ENCODE assay signal across 14 cellular contexts in genomic region chr11:118321386-118322082, GRCh38. TPM values are rescaled to one million over a fixed set of nuclear protein-coding genes. Genes with fewer than 3 reads are reported as not detected.
A peak's percentile ranks its signal among the peaks of the same experiment; 100 is the strongest.
DNase-seq lines count a peak whose midpoint lies in the region; ATAC-seq, FAIRE-seq and TF ChIP-seq lines count a peak whose summit lies in the region.
"Had no signal": no experiment of that assay in that cellular context is flagged by ENCODE, and none has a peak within 500 bp of the region (broad histone marks: within the 10 kb centered on the region; RNA-seq: fewer than 3 reads in every experiment).

No MANE protein-coding gene starts in this region.

- no peak for ATAC-seq in CD4-positive, CD25-positive, alpha-beta regulatory T cell (ENCODE audit: low read depth in 2 of 2)
- ATAC-seq in GM18511 (IDR thresholded peaks at IDR 0.05; ENCODE audit: unreplicated experiment), result peak; percentile 45
- ATAC-seq in lower lobe of right lung, result peak; percentile 38 to 68
- no peak for ATAC-seq in GM21360 (IDR thresholded peaks at IDR 0.05; ENCODE audit: unreplicated experiment)

- peak overlapping the region; percentile 81 to 92 (median 85) for H3K27ac Mint-ChIP-seq in CD4-positive, CD25-positive, alpha-beta regulatory T cell

- no peak for FAIRE-seq in D721Med (lab: Jason Lieb, UNC)
- FAIRE-seq: RCC 7860 had no signal

- intact Hi-C loops in lower lobe of right lung (cut with DNase I), result no loop called here

- H3K36me3 Mint-ChIP-seq in CD4-positive, CD25-positive, alpha-beta regulatory T cell, result peaks cover 43% of the 10 kb centered on the region

- peaks cover 55% of the 10 kb centered on the region for H3K4me1 ChIP-seq in CD4-positive, CD25-positive, alpha-beta regulatory T cell (ENCODE audit: control insufficient read depth, insufficient read depth, low read length, poor library complexity, severe bottlenecking)
- H3K4me1 ChIP-seq in Peyer's patch, result peaks cover 0 to 28% (median 14%) of the 10 kb centered on the region in 4 donors
- peaks cover 49% of the 10 kb centered on the region for H3K4me1 ChIP-seq in lower lobe of right lung

- H3K27ac ChIP-seq in CD4-positive, CD25-positive, alpha-beta regulatory T cell (ENCODE audit: insufficient read depth, low read length, poor library complexity, severe bottlenecking), result no peak overlapping the region
- H3K27ac ChIP-seq in Peyer's patch, result peak overlapping the region in 1 of 4 donors; percentile 17
- peak overlapping the region; percentile 76 for H3K27ac ChIP-seq in lower lobe of right lung
- H3K27ac ChIP-seq in substantia nigra (ENCODE audit: low read depth, low read length, poor library complexity, severe bottlenecking), result no peak overlapping the region
- H3K27ac ChIP-seq: testis had no signal

- TF ChIP-seq POLR2A in Peyer's patch (IDR thresholded peaks at IDR 0.05), result no peak

- peak overlapping the region; percentile 23 to 80 (median 64) for H3K4me3 Mint-ChIP-seq in CD4-positive, CD25-positive, alpha-beta regulatory T cell

- H3K4me3 ChIP-seq in CD4-positive, CD25-positive, alpha-beta regulatory T cell (ENCODE audit: low read depth, low read length), result no peak overlapping the region
- H3K4me3 ChIP-seq in Peyer's patch (no peak overlapping the region), lower lobe of right lung (no peak overlapping the region)
- H3K4me3 ChIP-seq: testis had no signal

- no peaks in the 10 kb centered on the region for H3K27me3 Mint-ChIP-seq in CD4-positive, CD25-positive, alpha-beta regulatory T cell

- no peaks in the 10 kb centered on the region for H3K27me3 ChIP-seq in CD4-positive, CD25-positive, alpha-beta regulatory T cell (ENCODE audit: control insufficient read depth, insufficient read depth, low read length)
- no peaks in the 10 kb centered on the region for H3K27me3 ChIP-seq in Peyer's patch
- no peaks in the 10 kb centered on the region for H3K27me3 ChIP-seq in lower lobe of right lung (ENCODE audit: low read depth)
- H3K27me3 ChIP-seq: testis had no signal

- H3K4me1 Mint-ChIP-seq in CD4-positive, CD25-positive, alpha-beta regulatory T cell, result peaks cover 22 to 77% (median 47%) of the 10 kb centered on the region in 4 donors

- H3K9me3 Mint-ChIP-seq in CD4-positive, CD25-positive, alpha-beta regulatory T cell, result no peaks in the 10 kb centered on the region

- no peak for DNase-seq in CD4-positive, CD25-positive, alpha-beta regulatory T cell
- DNase-seq in Peyer's patch (peak in 2 of 3 donors; percentile 63 to 73), lower lobe of right lung (no peak), substantia nigra (lab: John Stamatoyannopoulos, UW) (no peak), D721Med (ENCODE audit: insufficient read length, low spot score) (no peak)
- no peak for DNase-seq in stimulated activated CD4-positive, alpha-beta T cell treated with anti-CD3 and anti-CD28 coated beads, Interleukin-4, amount 100 ng/mL, for 1 hour
- DNase-seq: activated naive CD4-positive, alpha-beta T cell treated with anti-CD3 and anti-CD28 coated beads, Interleukin-2, amount 50 U/mL, for 16 hours; kidney glomerular epithelial cell; NCI-H1930; testis had no signal

- no peaks in the 10 kb centered on the region for H3K36me3 ChIP-seq in CD4-positive, CD25-positive, alpha-beta regulatory T cell (ENCODE audit: control insufficient read depth, insufficient read depth, low read length)
- H3K36me3 ChIP-seq in Peyer's patch (no peaks in the 10 kb centered on the region), lower lobe of right lung (no peaks in the 10 kb centered on the region)

- TF ChIP-seq CTCF in Peyer's patch (IDR thresholded peaks at IDR 0.05), result no peak
- TF ChIP-seq CTCF in lower lobe of right lung (IDR thresholded peaks at IDR 0.05), result no peak
- no peak for TF ChIP-seq CTCF in D721Med (IDR thresholded peaks at IDR 0.05; ENCODE audit: insufficient read depth, missing control alignments)

- no peaks in the 10 kb centered on the region for H3K9me3 ChIP-seq in CD4-positive, CD25-positive, alpha-beta regulatory T cell (ENCODE audit: control insufficient read depth in 2 of 2, low read length in 2 of 2)
- H3K9me3 ChIP-seq in Peyer's patch (no peaks in the 10 kb centered on the region), lower lobe of right lung (no peaks in the 10 kb centered on the region)
- H3K9me3 ChIP-seq: testis had no signal

RNA-seq across cellular contexts. Expression of gene CD3E, which starts 17.0 kb away (rescaled TPM):
- total RNA-seq in CD4-positive, CD25-positive, alpha-beta regulatory T cell, result 585 TPM
- 100 to 1,000 TPM; 704 to 823 (median 778) TPM for polyA plus RNA-seq in CD4-positive, CD25-positive, alpha-beta regulatory T cell
- total RNA-seq in Peyer's patch, result 1 to 10 TPM; 6.6 to 9.9 (median 8.7) TPM
- 9.9 TPM for total RNA-seq in lower lobe of right lung
- total RNA-seq: pulmonary artery endothelial cell had no signal

RNA-seq across cellular contexts. Expression of gene CD3D, which starts 21.0 kb away (rescaled TPM):
- 476 TPM for total RNA-seq in CD4-positive, CD25-positive, alpha-beta regulatory T cell
- polyA plus RNA-seq in CD4-positive, CD25-positive, alpha-beta regulatory T cell, result 1,000 to 10,000 TPM; 1,148 to 1,577 (median 1,304) TPM
- total RNA-seq in Peyer's patch (10 to 100 TPM; 15.4 to 26.6 (median 21.1) TPM), lower lobe of right lung (7.4 TPM)
- total RNA-seq: pulmonary artery endothelial cell had no signal

RNA-seq across cellular contexts. Expression of gene CD3G, which starts 22.6 kb away (rescaled TPM):
- total RNA-seq in CD4-positive, CD25-positive, alpha-beta regulatory T cell, result 196 TPM
- 100 to 1,000 TPM; 393 to 477 (median 433) TPM for polyA plus RNA-seq in CD4-positive, CD25-positive, alpha-beta regulatory T cell
- total RNA-seq in Peyer's patch (1 to 10 TPM; 4.7 to 7.0 (median 5.4) TPM), lower lobe of right lung (4.0 TPM)
- total RNA-seq: pulmonary artery endothelial cell had no signal

RNA-seq across cellular contexts. Expression of gene UBE4A, which starts 37.9 kb away (rescaled TPM):
- 49.1 TPM for total RNA-seq in CD4-positive, CD25-positive, alpha-beta regulatory T cell
- 10 to 100 TPM; 23.5 to 29.2 (median 25.4) TPM for polyA plus RNA-seq in CD4-positive, CD25-positive, alpha-beta regulatory T cell
- total RNA-seq in Peyer's patch, result 10 to 100 TPM; 47.7 to 60.1 (median 54.1) TPM
- total RNA-seq in lower lobe of right lung, result 40.8 TPM

RNA-seq across cellular contexts. Expression of gene MPZL2, which starts 57.4 kb away (rescaled TPM):
- 1.0 TPM for total RNA-seq in CD4-positive, CD25-positive, alpha-beta regulatory T cell
- under 1 TPM in 1 of 4 donors, not detected in 3; 0.37 TPM for polyA plus RNA-seq in CD4-positive, CD25-positive, alpha-beta regulatory T cell
- total RNA-seq in Peyer's patch (10 to 100 TPM; 21.0 to 32.4 (median 22.3) TPM), lower lobe of right lung (85.3 TPM)

Comparison
In these comparisons a context has a peak if more than half of its experiments do, and no peak if none do; other contexts are left out.
1. ATAC-seq: peak in GM18511 (single experiment) and lower lobe of right lung (2 of 2); none in CD4-positive, CD25-positive, alpha-beta regulatory T cell (0 of 2) and GM21360 (single experiment).
2. DNase-seq: peak in Peyer's patch (2 of 3); none in CD4-positive, CD25-positive, alpha-beta regulatory T cell (0 of 3), lower lobe of right lung (single experiment), substantia nigra (0 of 49), D721Med (single experiment) and stimulated activated CD4-positive, alpha-beta T cell treated with anti-CD3 and anti-CD28 coated beads, Interleukin-4, amount 100 ng/mL, for 1 hour (single experiment).
3. RNA of gene CD3E, which starts 17.0 kb away (total RNA-seq): 585 TPM in CD4-positive, CD25-positive, alpha-beta regulatory T cell (single experiment); 9.9 TPM in lower lobe of right lung (single experiment) and 6.6 to 9.9 TPM in Peyer's patch; every median in the first group is over 10 times any median in the second.
4. RNA of gene CD3D, which starts 21.0 kb away (total RNA-seq): 476 TPM in CD4-positive, CD25-positive, alpha-beta regulatory T cell (single experiment); 15.4 to 26.6 TPM in Peyer's patch and 7.4 TPM in lower lobe of right lung (single experiment); every median in the first group is over 10 times any median in the second.
5. RNA of gene CD3G, which starts 22.6 kb away (total RNA-seq): 196 TPM in CD4-positive, CD25-positive, alpha-beta regulatory T cell (single experiment); 4.7 to 7.0 TPM in Peyer's patch and 4.0 TPM in lower lobe of right lung (single experiment); every median in the first group is over 10 times any median in the second.